27 cellular contexts compared by ENCODE assay signal in genomic region chr10:132062641-132063390, GRCh38. TPM values are rescaled to one million over a fixed set of nuclear protein-coding genes. Genes with fewer than 3 reads are reported as not detected.
DNase-seq lines count a peak whose midpoint lies in the region; ATAC-seq and TF ChIP-seq lines count a peak whose summit lies in the region.
"Had no signal": no experiment of that assay in that cellular context is flagged by ENCODE, and none has a peak within 500 bp of the region (broad histone marks: within the 10 kb centered on the region; RNA-seq: fewer than 3 reads in every experiment).

No MANE protein-coding gene starts in this region.

- no peaks in the 10 kb centered on the region for H3K27me3 ChIP-seq in BE2C
- H3K27me3 ChIP-seq: testis, uterus had no signal

- ATAC-seq in sciatic nerve (no peak), GM21786 (IDR thresholded peaks at IDR 0.05; ENCODE audit: unreplicated experiment) (no peak), GM18868 (IDR thresholded peaks at IDR 0.05; ENCODE audit: unreplicated experiment) (no peak)
- ATAC-seq: activated CD8-positive, alpha-beta T cell treated with anti-CD3 and anti-CD28 coated beads, Interleukin-2, amount 10 ng/mL, durations not matched to agents 7 days and 5 days; GM12878; mucosa of descending colon; natural killer cell treated with Interleukin-12 subunit alpha and Interleukin-12 subunit beta and Interleukin-15 and Interleukin-18, amount 100 ng/mL, for 72 hours; PC-3; stimulated activated memory B cell treated with anti-CD40 and anti-IgM and Interleukin-4, amounts not matched to agents 10 μg/mL and 1 μg/mL and 100 μg/mL, for 72 hours had no signal

- H3K4me3 ChIP-seq in BE2C (ENCODE audit: low read depth, low read length) (no peak overlapping the region), coronary artery (no peak overlapping the region)
- H3K4me3 ChIP-seq: GM12878, mucosa of descending colon, testis, uterus had no signal

- H3K36me3 ChIP-seq in BE2C = no peaks in the 10 kb centered on the region
- H3K36me3 ChIP-seq: uterus had no signal

- no peaks in the 10 kb centered on the region for H3K4me1 ChIP-seq in BE2C
- H3K4me1 ChIP-seq: uterus had no signal

- intact Hi-C loops in sciatic nerve (cut with DNase I) = no loop called here

- no peaks in the 10 kb centered on the region for H3K9me3 ChIP-seq in BE2C
- H3K9me3 ChIP-seq: mucosa of descending colon, testis, uterus had no signal

- peak; percentile 30 for DNase-seq in BE2C
- peak; percentile 1 for DNase-seq in D341Med (ENCODE audit: low spot score)
- DNase-seq in coronary artery (ENCODE audit: low spot score) = peak; percentile 57
- peak; percentile 47 for DNase-seq in sciatic nerve (ENCODE audit: low spot score)
- no peak for DNase-seq in LoVo (ENCODE audit: low spot score)
- DNase-seq: activated CD4-positive, alpha-beta T cell treated with anti-CD3 and anti-CD28 coated beads for 1 hour; activated CD8-positive, alpha-beta T cell treated with anti-CD3 and anti-CD28 coated beads, Interleukin-2, amount 10 ng/mL, durations not matched to agents 7 days and 5 days; activated effector memory CD4-positive, alpha-beta T cell treated with Interleukin-2 at 50 U/mL for 16 hours; activated T-cell treated with anti-CD3 and anti-CD28 coated beads, Interleukin-2, amount 50 U/mL, for 1 hour; cortex of kidney; erythroblast; H9; MM.1S; NCI-H2029; NCI-H526; PC-3; testis; uterus had no signal

- TF ChIP-seq CTCF in BE2C (IDR thresholded peaks at IDR 0.05; ENCODE audit: low read depth, low read length) (no peak), coronary artery (IDR thresholded peaks at IDR 0.05) (no peak)

- no peak overlapping the region for H3K27ac ChIP-seq in coronary artery
- H3K27ac ChIP-seq: HL-60, KMS-11, testis, uterus had no signal

RNA-seq across cellular contexts. Expression of gene JAKMIP3, which starts 2.9 kb away (rescaled TPM):
- 0.79 TPM for polyA plus RNA-seq in BE2C (2012; ENCODE audit: insufficient read depth, insufficient read length, low read depth)
- total RNA-seq in sciatic nerve = 1.1 TPM
- total RNA-seq: bronchial epithelial cell, GM12878 had no signal
